Comparison of ENCODE assay signal across 9 cellular contexts in genomic region chr5:34415559-34416198, GRCh38.
A peak's percentile ranks its signal among the peaks of the same experiment; 100 is the strongest.
DNase-seq lines count a peak whose midpoint lies in the region; ATAC-seq and TF ChIP-seq lines count a peak whose summit lies in the region.
"Had no signal": no experiment of that assay in that cellular context is flagged by ENCODE, and none has a peak within 500 bp of the region (broad histone marks: within the 10 kb centered on the region; RNA-seq: fewer than 3 reads in every experiment).

No MANE protein-coding gene starts in this region.

- no peak overlapping the region for H3K4me3 ChIP-seq in CD8-positive, alpha-beta T cell (ENCODE audit: low read depth, low read length)

- intact Hi-C loops in CD8-positive, alpha-beta T cell (cut with DNase I, micrococcal nuclease) = no loop called here

- H3K9me3 ChIP-seq in CD8-positive, alpha-beta T cell (ENCODE audit: low read length) = no peaks in the 10 kb centered on the region

- ATAC-seq in GM18520 (IDR thresholded peaks at IDR 0.05; ENCODE audit: unreplicated experiment) (peak; percentile 100), GM21737 (IDR thresholded peaks at IDR 0.05; ENCODE audit: unreplicated experiment) (peak; percentile 99), HG03460 (IDR thresholded peaks at IDR 0.05; ENCODE audit: unreplicated experiment) (peak; percentile 100)
- no peak for ATAC-seq in CD8-positive, alpha-beta T cell

- H3K4me1 Mint-ChIP-seq in CD8-positive, alpha-beta T cell (ENCODE audit: low read depth) = no peaks in the 10 kb centered on the region

- no peak overlapping the region for H3K4me3 Mint-ChIP-seq in CD8-positive, alpha-beta T cell

- peak; percentile 45 for DNase-seq in hepatic stellate cell (ENCODE audit: low spot score)
- no peak for DNase-seq in SHP77 treated with DMSO at 0.1 percent for 48 hours (lab: John Stamatoyannopoulos, UW)
- no peak for DNase-seq in COLO829 (ENCODE audit: low spot score)
- DNase-seq in NCI-H1092 treated with DMSO at 0.1 percent for 48 hours (lab: John Stamatoyannopoulos, UW) = no peak
- no peak for DNase-seq in CD8-positive, alpha-beta T cell
- DNase-seq: NCI-H1417 had no signal

- peaks cover 9% of the 10 kb centered on the region for H3K9me3 Mint-ChIP-seq in CD8-positive, alpha-beta T cell

- H3K27me3 Mint-ChIP-seq in CD8-positive, alpha-beta T cell (ENCODE audit: low read depth) = peaks cover 8% of the 10 kb centered on the region

- no peak overlapping the region for H3K27ac ChIP-seq in CD8-positive, alpha-beta T cell (ENCODE audit: low read depth, low read length)

- H3K27ac Mint-ChIP-seq in CD8-positive, alpha-beta T cell = no peak overlapping the region

- no peaks in the 10 kb centered on the region for H3K36me3 ChIP-seq in CD8-positive, alpha-beta T cell (ENCODE audit: insufficient read depth, low read length)

- POLR2A ChIA-PET in CD8-positive, alpha-beta T cell (lab: Charles Lee) = no interaction called here

- no peaks in the 10 kb centered on the region for H3K27me3 ChIP-seq in CD8-positive, alpha-beta T cell (ENCODE audit: insufficient read depth, low read length)

- no peaks in the 10 kb centered on the region for H3K4me1 ChIP-seq in CD8-positive, alpha-beta T cell (ENCODE audit: insufficient read depth, low read length)

- TF ChIP-seq CTCF in CD8-positive, alpha-beta T cell (IDR thresholded peaks at IDR 0.05) = no peak

- CTCF ChIA-PET in CD8-positive, alpha-beta T cell (lab: Charles Lee) = no interaction called here

- no peaks in the 10 kb centered on the region for H3K36me3 Mint-ChIP-seq in CD8-positive, alpha-beta T cell
